In genomic region chr20:21365771-21366170, GRCh38 we compare ENCODE assay signal across 20 cellular contexts. TPM values are rescaled to one million over a fixed set of nuclear protein-coding genes. Genes with fewer than 3 reads are reported as not detected.
DNase-seq lines count a peak whose midpoint lies in the region; ATAC-seq, FAIRE-seq and TF ChIP-seq lines count a peak whose summit lies in the region.
"Had no signal": no experiment of that assay in that cellular context is flagged by ENCODE, and none has a peak within 500 bp of the region (broad histone marks: within the 10 kb centered on the region; RNA-seq: fewer than 3 reads in every experiment).

No MANE protein-coding gene starts in this region.

- CTCF ChIA-PET in WTC11 (lab: Charles Lee), result interaction anchor here (0.7 to 0.9 kb wide), 2 partner anchors 123 to 128 kb away, joined by 3 to 4 read pairs; no protein-coding TSS in a partner anchor

- H3K4me3 ChIP-seq in small intestine (ENCODE audit: low read depth in 1 of 2, low read length in 2 of 2), result no peak overlapping the region
- H3K4me3 ChIP-seq: GM12878, GM23338 had no signal

- no peak for ATAC-seq in WTC11
- ATAC-seq: GM12878, GM23338, HCT116 had no signal

- H3K27ac ChIP-seq in small intestine (ENCODE audit: low read depth in 1 of 2, low read length in 1 of 2), result no peak overlapping the region

- peaks cover 50% of the 10 kb centered on the region for H3K36me3 Mint-ChIP-seq in WTC11

- H3K27ac Mint-ChIP-seq in WTC11, result no peak overlapping the region
- H3K27ac Mint-ChIP-seq: CD4-positive, alpha-beta memory T cell; H9 had no signal

- no peaks in the 10 kb centered on the region for H3K27me3 ChIP-seq in small intestine (ENCODE audit: control insufficient read depth in 2 of 2, insufficient read depth in 2 of 2, low read length in 2 of 2)

- no peaks in the 10 kb centered on the region for H3K9me3 ChIP-seq in small intestine (ENCODE audit: control insufficient read depth, low read depth)
- H3K9me3 ChIP-seq: Caco-2 had no signal

- H3K4me1 ChIP-seq in small intestine (ENCODE audit: control insufficient read depth in 2 of 2, insufficient read depth in 1 of 2, low read depth in 1 of 2, low read length in 1 of 2), result no peaks in the 10 kb centered on the region
- H3K4me1 ChIP-seq: Caco-2 had no signal

- POLR2A ChIA-PET in WTC11 (lab: Charles Lee), result no interaction called here

- 97 to 100% (median 98%) methylated on average over 3 of the region's 3 CpGs for WGBS in small intestine, 3 donors

- DNase-seq in WTC11 (ENCODE audit: low spot score), result no peak
- DNase-seq in frontal cortex (ENCODE audit: low spot score in 2 of 2), result no peak
- no peak for DNase-seq in small intestine
- no peak for DNase-seq in COLO829 (ENCODE audit: low spot score)
- DNase-seq in activated CD4-positive, CD25-positive, alpha-beta regulatory T cell (lab: John Stamatoyannopoulos, UW), result no peak
- no peak for DNase-seq in activated T-cell treated with anti-CD3 and anti-CD28 coated beads for 4 hours
- DNase-seq: 8988T; C1 segment of cervical spinal cord; Caco-2; CD4-positive, alpha-beta memory T cell; DMS153; DND-41; GDM1 had no signal

- H3K27me3 Mint-ChIP-seq in WTC11 (ENCODE audit: low read depth), result no peaks in the 10 kb centered on the region
- H3K27me3 Mint-ChIP-seq: CD4-positive, alpha-beta memory T cell had no signal

- no peak for TF ChIP-seq CTCF in WTC11 (IDR thresholded peaks at IDR 0.05)

- H3K36me3 ChIP-seq in small intestine (ENCODE audit: control insufficient read depth in 2 of 2, insufficient read depth in 2 of 2, low read length in 2 of 2), result peaks cover 9 to 11% of the 10 kb centered on the region in 2 donors

- H3K4me3 Mint-ChIP-seq in WTC11, result no peak overlapping the region
- H3K4me3 Mint-ChIP-seq: CD4-positive, alpha-beta memory T cell; GM23338; H9 had no signal

- no peaks in the 10 kb centered on the region for H3K9me3 Mint-ChIP-seq in WTC11
- H3K9me3 Mint-ChIP-seq: CD4-positive, alpha-beta memory T cell; GM23338; H9 had no signal

- H3K4me1 Mint-ChIP-seq in WTC11, result no peaks in the 10 kb centered on the region
- H3K4me1 Mint-ChIP-seq: GM23338 had no signal

- peak; percentile 98 for FAIRE-seq in G401.6 (lab: Jason Lieb, UNC)
- FAIRE-seq in frontal cortex (lab: Jason Lieb, UNC), result peak; percentile 99
- FAIRE-seq in small intestine (lab: Jason Lieb, UNC), result peak; percentile 99
- FAIRE-seq: GM12878, GM19239 had no signal

TF ChIP-seq in WTC11, 78 proteins besides CTCF, POLR2A, EP300 and RAD21:
- TF ChIP-seq, protein P1, sequence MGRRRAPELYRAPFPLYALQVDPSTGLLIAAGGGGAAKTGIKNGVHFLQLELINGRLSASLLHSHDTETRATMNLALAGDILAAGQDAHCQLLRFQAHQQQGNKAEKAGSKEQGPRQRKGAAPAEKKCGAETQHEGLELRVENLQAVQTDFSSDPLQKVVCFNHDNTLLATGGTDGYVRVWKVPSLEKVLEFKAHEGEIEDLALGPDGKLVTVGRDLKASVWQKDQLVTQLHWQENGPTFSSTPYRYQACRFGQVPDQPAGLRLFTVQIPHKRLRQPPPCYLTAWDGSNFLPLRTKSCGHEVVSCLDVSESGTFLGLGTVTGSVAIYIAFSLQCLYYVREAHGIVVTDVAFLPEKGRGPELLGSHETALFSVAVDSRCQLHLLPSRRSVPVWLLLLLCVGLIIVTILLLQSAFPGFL (CRISPR knock-in tag; IDR thresholded peaks at IDR 0.05; ENCODE audit: borderline replicate concordance), result no peak
- peak; percentile 67 for TF ChIP-seq HMGA2 (CRISPR knock-in tag; IDR thresholded peaks at IDR 0.05)

RNA-seq across cellular contexts. Expression of gene NKX2-4, which starts 31.6 kb away (rescaled TPM):
- 0.07 to 0.11 TPM in 2 of 3 replicates, not detected in the other for total RNA-seq in WTC11 (2021)
- total RNA-seq in frontal cortex, result not detected
- not detected for polyA plus RNA-seq in small intestine
- total RNA-seq: Caco-2; CD4-positive, alpha-beta memory T cell; GM12878 had no signal
- polyA plus RNA-seq: BJ; CD4-positive, alpha-beta memory T cell; GM12878 had no signal
